26 cellular contexts compared by ENCODE assay signal in the genomic region with DNA sequence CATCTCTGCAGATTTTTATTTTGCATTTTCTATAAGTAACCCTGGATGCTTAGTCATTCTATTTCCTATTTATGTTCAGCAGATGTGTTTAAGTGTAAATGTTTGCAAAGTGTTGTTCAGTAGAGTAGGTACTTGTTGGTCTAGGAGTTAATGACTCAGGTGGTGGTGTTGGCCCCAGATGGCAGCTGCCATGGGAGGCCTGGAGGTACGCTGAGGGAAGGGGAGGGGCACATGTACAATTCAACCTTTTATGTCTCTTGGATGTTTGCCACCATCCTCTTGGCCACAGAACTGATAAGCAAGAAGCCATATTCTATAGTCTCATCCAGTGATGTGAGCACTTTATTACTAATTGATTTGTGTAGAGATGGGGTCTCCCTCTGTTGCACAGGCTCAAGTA.
DNase-seq lines count a peak whose midpoint lies in the region; ATAC-seq and TF ChIP-seq lines count a peak whose summit lies in the region.
"Had no signal": no experiment of that assay in that cellular context is flagged by ENCODE, and none has a peak within 500 bp of the region (broad histone marks: within the 10 kb centered on the region; RNA-seq: fewer than 3 reads in every experiment).

No MANE protein-coding gene starts in this region.

- no peaks in the 10 kb centered on the region for H4K20me1 ChIP-seq in PC-3 (ENCODE audit: low read length)

- H3K4me3 ChIP-seq in BE2C (ENCODE audit: low read depth, low read length), result no peak overlapping the region
- no peak overlapping the region for H3K4me3 ChIP-seq in PC-3 (ENCODE audit: low read length)
- no peak overlapping the region for H3K4me3 ChIP-seq in spleen
- H3K4me3 ChIP-seq: K562, MG63, testis had no signal

- H3F3A ChIP-seq in PC-3 (ENCODE audit: low read length, unreplicated experiment), result no peaks in the 10 kb centered on the region

- H3K9me2 ChIP-seq in PC-3 (replicated peaks; ENCODE audit: low read length), result no peaks in the 10 kb centered on the region

- intact Hi-C loops in PC-3 (cut with micrococcal nuclease) (no loop called here), spleen (cut with DNase I; ENCODE audit: low total_unique reads) (no loop called here)

- H3K4me1 ChIP-seq in BE2C (no peaks in the 10 kb centered on the region; the same call in 1 of the 2 replicates), PC-3 (ENCODE audit: insufficient read depth, low read length) (no peaks in the 10 kb centered on the region), spleen (no peaks in the 10 kb centered on the region)
- H3K4me1 ChIP-seq: testis had no signal

- no TSS peak for BruUV-seq in PC-3 (replicated peaks; lab: Mats Ljungman, UMichigan)

- H3K27ac ChIP-seq in PC-3 (ENCODE audit: low read length) (no peak overlapping the region), spleen (no peak overlapping the region)
- H3K27ac ChIP-seq: testis had no signal

- H2AFZ ChIP-seq in PC-3 (ENCODE audit: low read length), result no peak overlapping the region

- DNase-seq in BE2C, result peak; percentile 16
- DNase-seq in NCI-H1092 (lab: John Stamatoyannopoulos, UW), result peak; percentile 20
- DNase-seq in PC-3, result peak; percentile 1
- peak; percentile 2 for DNase-seq in iris pigment epithelial cell (ENCODE audit: low read depth)
- no peak for DNase-seq in activated CD4-positive, alpha-beta T cell treated with anti-CD3 and anti-CD28 coated beads, Interleukin-2, amount 50 U/mL, for 4 hours
- no peak for DNase-seq in spleen
- no peak for DNase-seq in GOT3 (lab: John Stamatoyannopoulos, UW)
- no peak for DNase-seq in NCI-H1417 (lab: John Stamatoyannopoulos, UW)
- DNase-seq: activated CD4-positive, alpha-beta T cell treated with anti-CD3 and anti-CD28 coated beads for 36 hours; activated effector memory CD4-positive, alpha-beta T cell treated with anti-CD3 and anti-CD28 coated beads, Interleukin-2, amount 50 U/mL, for 16 hours; activated naive CD8-positive, alpha-beta T cell treated with anti-CD3 and anti-CD28 coated beads, Interleukin-2, amount 10 ng/mL, durations not matched to agents 7 days and 5 days; CD8-positive, alpha-beta memory T cell; central memory CD4-positive, alpha-beta T cell; DMS79 treated with DMSO at 0.1 percent for 48 hours; HCEC 1CT; hypothalamus; immature natural killer cell; MG63; midbrain; natural killer cell; NCI-H2227 treated with DMSO at 0.1 percent for 48 hours; NCI-H82; occipital lobe; stimulated activated naive CD8-positive, alpha-beta T cell treated with anti-CD3 and anti-CD28 coated beads, Interleukin-15, Interleukin-2, amounts not matched to agents 100 U/mL and 50 U/mL, for 24 hours; testis had no signal

- H3K79me2 ChIP-seq in PC-3 (ENCODE audit: low read length), result no peaks in the 10 kb centered on the region

- H3K36me3 ChIP-seq in BE2C (no peaks in the 10 kb centered on the region), PC-3 (ENCODE audit: low read depth, low read length) (no peaks in the 10 kb centered on the region), spleen (peaks cover 0 to 86% (median 15%) of the 10 kb centered on the region in 6 donors)
- H3K36me3 ChIP-seq: MG63 had no signal

- H3K4me2 ChIP-seq in PC-3 (ENCODE audit: low read length), result no peak overlapping the region

- TF ChIP-seq CTCF in BE2C (IDR thresholded peaks at IDR 0.05; ENCODE audit: low read depth, low read length) (no peak), PC-3 (conservative IDR thresholded peaks at IDR 0.05; ENCODE audit: low read depth, low read length) (no peak), spleen (IDR thresholded peaks at IDR 0.05 in 8 of 11, conservative IDR thresholded peaks at IDR 0.05 in 3 of 11) (no peak)

- H3K27me3 ChIP-seq in BE2C (no peaks in the 10 kb centered on the region), PC-3 (ENCODE audit: low read length) (no peaks in the 10 kb centered on the region), spleen (replicated peaks in 1 of 7) (no peaks in the 10 kb centered on the region)
- H3K27me3 ChIP-seq: MG63, testis had no signal

- H3K9me3 ChIP-seq in BE2C, result no peaks in the 10 kb centered on the region
- H3K9me3 ChIP-seq in PC-3 (ENCODE audit: low read length), result no peaks in the 10 kb centered on the region
- peaks cover 0 to 15% (median 10%) of the 10 kb centered on the region in 8 donors for H3K9me3 ChIP-seq in spleen
- H3K9me3 ChIP-seq: MG63, testis had no signal

- no peak for ATAC-seq in PC-3
- ATAC-seq: activated CD4-positive, alpha-beta T cell treated with anti-CD3 and anti-CD28 coated beads for 36 hours; K562; natural killer cell; stimulated activated naive CD8-positive, alpha-beta T cell treated with anti-CD3 and anti-CD28 coated beads, Interleukin-15, Interleukin-2, amounts not matched to agents 100 U/mL and 50 U/mL, for 24 hours had no signal

- CTCF ChIA-PET in PC-3 (lab: Charles Lee), result no interaction called here

- no peak overlapping the region for H3K9ac ChIP-seq in PC-3 (ENCODE audit: low read length)

- no peak for TF ChIP-seq POLR2A in spleen (IDR thresholded peaks at IDR 0.05)

- POLR2A ChIA-PET in PC-3 (lab: Charles Lee; ENCODE audit: unreplicated experiment), result no interaction called here

- 74 to 100% (median 80%) methylated on average over 1 of the region's 1 CpG for WGBS in spleen, 5 donors

Comparison
In these comparisons a context has a peak if more than half of its experiments do, and no peak if none do; other contexts are left out.
1. DNase-seq: peak in BE2C (single experiment), NCI-H1092 (single experiment), PC-3 (single experiment) and iris pigment epithelial cell (single experiment); none in activated CD4-positive, alpha-beta T cell treated with anti-CD3 and anti-CD28 coated beads, Interleukin-2, amount 50 U/mL, for 4 hours (0 of 2), spleen (single experiment), GOT3 (single experiment) and NCI-H1417 (0 of 3).